Comparison of ENCODE assay signal across 22 cellular contexts in the genomic region with DNA sequence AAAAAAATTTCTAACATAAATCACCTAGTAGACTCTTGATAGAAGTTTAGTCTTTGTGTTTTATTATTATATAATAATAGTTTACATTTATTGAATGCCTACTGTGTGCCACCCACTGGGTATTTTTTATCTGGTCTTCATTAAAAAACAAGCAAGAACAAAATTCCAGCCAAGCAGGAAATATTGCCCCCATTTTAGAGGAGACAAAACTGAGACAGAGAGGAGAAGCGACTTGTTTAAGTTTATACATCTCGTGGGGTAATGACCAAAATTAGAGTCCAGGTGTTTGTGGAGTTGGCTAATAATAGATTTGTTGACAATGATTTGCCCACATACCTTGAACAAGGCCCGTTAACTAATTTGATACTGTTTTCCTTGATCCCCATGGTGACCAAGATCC. TPM values are rescaled to one million over a fixed set of nuclear protein-coding genes. Genes with fewer than 3 reads are reported as not detected.
DNase-seq lines count a peak whose midpoint lies in the region; ATAC-seq and TF ChIP-seq lines count a peak whose summit lies in the region.
"Had no signal": no experiment of that assay in that cellular context is flagged by ENCODE, and none has a peak within 500 bp of the region (broad histone marks: within the 10 kb centered on the region; RNA-seq: fewer than 3 reads in every experiment).

No MANE protein-coding gene starts in this region.

- no peak for DNase-seq in activated naive CD8-positive, alpha-beta T cell treated with anti-CD3 and anti-CD28 coated beads for 36 hours
- no peak for DNase-seq in CD4-positive, alpha-beta memory T cell
- DNase-seq in NCI-H69 (lab: John Stamatoyannopoulos, UW) = peak; percentile 31
- no peak for DNase-seq in memory B cell (ENCODE audit: low spot score in 2 of 2)
- no peak for DNase-seq in ovary
- DNase-seq: Calu3, DMS153, DND-41, IMR-90, NCI-H1092 treated with DMSO at 0.1 percent for 48 hours, NCI-H1436, NCI-H1930, NCI-H2107, NCI-H524, Right ventricle myocardium superior, RPMI8226 had no signal

- TF ChIP-seq CTCF in ovary (IDR thresholded peaks at IDR 0.05) = no peak

- H3K4me3 Mint-ChIP-seq in activated naive CD8-positive, alpha-beta T cell = no peak overlapping the region
- no peak overlapping the region for H3K4me3 Mint-ChIP-seq in activated naive CD8-positive, alpha-beta T cell treated with anti-CD3 and anti-CD28 coated beads for 36 hours
- H3K4me3 Mint-ChIP-seq in CD4-positive, alpha-beta memory T cell = no peak overlapping the region
- H3K4me3 Mint-ChIP-seq in memory B cell = no peak overlapping the region

- H3K4me1 ChIP-seq in CD4-positive, alpha-beta memory T cell (ENCODE audit: insufficient read depth, low read length) = no peaks in the 10 kb centered on the region
- no peaks in the 10 kb centered on the region for H3K4me1 ChIP-seq in ovary (ENCODE audit: insufficient read depth)
- H3K4me1 ChIP-seq: SJSA1 had no signal

- H3K36me3 ChIP-seq in CD4-positive, alpha-beta memory T cell (ENCODE audit: insufficient read depth, low read length) = peaks cover 57% of the 10 kb centered on the region
- no peaks in the 10 kb centered on the region for H3K36me3 ChIP-seq in ovary

- 33 to 86% (median 50%) methylated on average over 3 of the region's 3 CpGs for WGBS in ovary, 3 donors

- H3K27me3 ChIP-seq in CD4-positive, alpha-beta memory T cell (ENCODE audit: insufficient read depth, low read length) = no peaks in the 10 kb centered on the region
- H3K27me3 ChIP-seq in ovary = no peaks in the 10 kb centered on the region
- H3K27me3 ChIP-seq: SJSA1 had no signal

- peaks cover 15% of the 10 kb centered on the region for H3K4me1 Mint-ChIP-seq in activated naive CD8-positive, alpha-beta T cell (ENCODE audit: low read depth)
- H3K4me1 Mint-ChIP-seq in activated naive CD8-positive, alpha-beta T cell treated with anti-CD3 and anti-CD28 coated beads for 36 hours = peaks cover 32% of the 10 kb centered on the region
- peaks cover 15 to 27% (median 21%) of the 10 kb centered on the region in 4 donors for H3K4me1 Mint-ChIP-seq in CD4-positive, alpha-beta memory T cell
- peaks cover 23% of the 10 kb centered on the region for H3K4me1 Mint-ChIP-seq in memory B cell

- H3K4me3 ChIP-seq in CD4-positive, alpha-beta memory T cell (ENCODE audit: low read length in 2 of 2) = no peak overlapping the region
- H3K4me3 ChIP-seq in ovary = no peak overlapping the region
- H3K4me3 ChIP-seq: SJSA1 had no signal

- no peak for TF ChIP-seq POLR2A in ovary (IDR thresholded peaks at IDR 0.05)

- peaks cover 15% of the 10 kb centered on the region for H3K36me3 Mint-ChIP-seq in activated naive CD8-positive, alpha-beta T cell
- H3K36me3 Mint-ChIP-seq in activated naive CD8-positive, alpha-beta T cell treated with anti-CD3 and anti-CD28 coated beads for 36 hours = peaks cover 35% of the 10 kb centered on the region
- H3K36me3 Mint-ChIP-seq in CD4-positive, alpha-beta memory T cell = peaks cover 53 to 79% of the 10 kb centered on the region in 2 donors
- peaks cover 33% of the 10 kb centered on the region for H3K36me3 Mint-ChIP-seq in memory B cell

- CTCF ChIA-PET in CD4-positive, alpha-beta memory T cell (lab: Charles Lee; ENCODE audit: partially characterized antibody) = interaction anchor here (1.0 to 1.8 kb wide), 2 partner anchors 41 to 97 kb away, joined by 4 to 8 read pairs; no protein-coding TSS in a partner anchor

- intact Hi-C loops in CD4-positive, alpha-beta memory T cell (cut with micrococcal nuclease) = no loop called here
- intact Hi-C loops in ovary (cut with DNase I) = no loop called here

- TF ChIP-seq EP300 in ovary (IDR thresholded peaks at IDR 0.05) = no peak

- no peak overlapping the region for H3K27ac ChIP-seq in CD4-positive, alpha-beta memory T cell (ENCODE audit: low read depth, low read length)
- no peak overlapping the region for H3K27ac ChIP-seq in ovary
- H3K27ac ChIP-seq: C4-2B, SJSA1 had no signal

- peak overlapping the region; percentile 29 for H3K27ac Mint-ChIP-seq in activated naive CD8-positive, alpha-beta T cell
- no peak overlapping the region for H3K27ac Mint-ChIP-seq in activated naive CD8-positive, alpha-beta T cell treated with anti-CD3 and anti-CD28 coated beads for 36 hours
- H3K27ac Mint-ChIP-seq in CD4-positive, alpha-beta memory T cell = peak overlapping the region in 5 of 7 donors; percentile 9 to 54 (median 35)
- H3K27ac Mint-ChIP-seq in memory B cell = peak overlapping the region; percentile 84

- H3K9me3 ChIP-seq in CD4-positive, alpha-beta memory T cell (ENCODE audit: control insufficient read depth in 1 of 2, low read length in 2 of 2) = no peaks in the 10 kb centered on the region
- no peaks in the 10 kb centered on the region for H3K9me3 ChIP-seq in ovary
- H3K9me3 ChIP-seq: SJSA1 had no signal

- POLR2A ChIA-PET in CD4-positive, alpha-beta memory T cell (lab: Charles Lee; ENCODE audit: partially characterized antibody) = interaction anchor here (1.1 kb wide), 1 partner anchor 59 kb away, joined by 4 read pairs; no protein-coding TSS in a partner anchor

- no peaks in the 10 kb centered on the region for H3K9me3 Mint-ChIP-seq in activated naive CD8-positive, alpha-beta T cell (ENCODE audit: low read depth)
- no peaks in the 10 kb centered on the region for H3K9me3 Mint-ChIP-seq in activated naive CD8-positive, alpha-beta T cell treated with anti-CD3 and anti-CD28 coated beads for 36 hours
- H3K9me3 Mint-ChIP-seq in CD4-positive, alpha-beta memory T cell = no peaks in the 10 kb centered on the region
- H3K9me3 Mint-ChIP-seq in memory B cell = no peaks in the 10 kb centered on the region

- H3K27me3 Mint-ChIP-seq in activated naive CD8-positive, alpha-beta T cell = no peaks in the 10 kb centered on the region
- no peaks in the 10 kb centered on the region for H3K27me3 Mint-ChIP-seq in activated naive CD8-positive, alpha-beta T cell treated with anti-CD3 and anti-CD28 coated beads for 36 hours
- H3K27me3 Mint-ChIP-seq in CD4-positive, alpha-beta memory T cell = no peaks in the 10 kb centered on the region
- H3K27me3 Mint-ChIP-seq in memory B cell = no peaks in the 10 kb centered on the region

- no peak for ATAC-seq in memory B cell (ENCODE audit: low read depth)
- ATAC-seq in HG03175 (IDR thresholded peaks at IDR 0.05; ENCODE audit: unreplicated experiment) = no peak
- ATAC-seq: HCT116 had no signal

RNA-seq across cellular contexts. Expression of a gene that starts 33.1 kb away (rescaled TPM):
- total RNA-seq in activated naive CD8-positive, alpha-beta T cell treated with anti-CD3 and anti-CD28 coated beads for 36 hours = under 1 TPM; 0.52 to 0.76 TPM
- total RNA-seq in CD4-positive, alpha-beta memory T cell = 1 to 10 TPM; 1.9 to 2.2 TPM
- 1 to 10 TPM in 1 of 2 donors, under 1 TPM in 1; 0.50 to 2.0 TPM for polyA plus RNA-seq in CD4-positive, alpha-beta memory T cell
- 10 to 100 TPM in 3 of 7 donors, 1 to 10 TPM in 3, under 1 TPM in 1; 0.48 to 27.5 (median 5.3) TPM for total RNA-seq in ovary
- polyA plus RNA-seq in ovary = 1 to 10 TPM; 4.5 to 6.3 TPM
- total RNA-seq: H4 had no signal

RNA-seq across cellular contexts. Expression of a gene that starts 59.7 kb away (rescaled TPM):
- total RNA-seq in activated naive CD8-positive, alpha-beta T cell treated with anti-CD3 and anti-CD28 coated beads for 36 hours = 10 to 100 TPM; 42.2 to 46.0 TPM
- 100 to 1,000 TPM; 148 to 159 TPM for total RNA-seq in CD4-positive, alpha-beta memory T cell
- 10 to 100 TPM; 61.6 to 76.1 TPM for polyA plus RNA-seq in CD4-positive, alpha-beta memory T cell
- total RNA-seq in ovary = 10 to 100 TPM; 41.5 to 76.0 (median 62.9) TPM
- polyA plus RNA-seq in ovary = 10 to 100 TPM; 21.1 to 35.9 TPM
